Comparison of ENCODE assay signal across 2 cellular contexts in the genomic region with DNA sequence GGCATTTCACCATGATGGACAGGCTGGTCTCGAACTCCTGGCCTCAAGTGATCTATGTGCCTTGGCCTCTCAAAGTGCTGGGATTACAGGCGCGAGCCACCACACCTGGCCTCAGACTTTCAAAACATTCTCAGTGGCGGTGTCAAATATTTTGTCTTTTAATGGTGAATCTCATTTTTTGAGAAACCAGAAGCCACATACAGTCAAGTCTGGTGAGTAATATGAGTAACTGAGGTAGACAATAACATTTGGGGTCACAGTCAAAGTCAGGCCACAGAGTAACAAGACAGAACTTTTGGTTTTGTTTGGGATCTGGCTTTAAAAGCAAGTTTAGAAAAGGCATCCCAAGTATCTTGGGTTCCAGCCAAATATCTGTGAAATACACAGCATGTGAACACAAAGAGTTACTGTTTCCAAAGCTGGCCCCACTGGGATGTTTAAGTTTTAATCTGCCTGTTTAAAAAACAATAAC.
A peak's percentile ranks its signal among the peaks of the same experiment; 100 is the strongest.
TF ChIP-seq lines count a peak whose summit lies in the region.

No MANE protein-coding gene starts in this region.

TF ChIP-seq in GM12878, 131 proteins besides CTCF, POLR2A, EP300 and RAD21 (continues in another document):
- TF ChIP-seq GABPA (IDR thresholded peaks at IDR 0.05; ENCODE audit: low read depth) (no peak), BHLHE40 (IDR thresholded peaks at IDR 0.05; ENCODE audit: borderline replicate concordance in 1 of 2, low read depth in 2 of 2, low read length in 1 of 2) (0 out of 4 replicates have a peak, but pooled peaks of 1 of the 2 experiments have one; percentile 13), MTA3 (IDR thresholded peaks at IDR 0.05; ENCODE audit: borderline replicate concordance, low read length) (peak; percentile 42; the same call in 1 of the 2 replicates), FOS (IDR thresholded peaks at IDR 0.05; ENCODE audit: borderline replicate concordance, extremely low read depth, insufficient read length) (no peak), TBL1XR1 (IDR thresholded peaks at IDR 0.05; ENCODE audit: low read depth, low read length) (0 out of 2 replicates have a peak, but pooled peaks have one; percentile 49), TCF7 (IDR thresholded peaks at IDR 0.05; ENCODE audit: borderline replicate concordance) (no peak), JUNB (IDR thresholded peaks at IDR 0.05) (peak; percentile 54), POLR2AphosphoS2 (IDR thresholded peaks at IDR 0.05; ENCODE audit: low read depth, low read length) (no peak), PAX5 (IDR thresholded peaks at IDR 0.05; ENCODE audit: borderline replicate concordance, low read depth, low read length) (peak; percentile 70; the same call in 1 of the 2 replicates), NR2F1 (conservative IDR thresholded peaks at IDR 0.05) (peak; percentile 67), CBFB (IDR thresholded peaks at IDR 0.05; ENCODE audit: low read depth) (peak; percentile 66), CREB1 (IDR thresholded peaks at IDR 0.05; ENCODE audit: low read depth) (no peak), RUNX3 (IDR thresholded peaks at IDR 0.05; ENCODE audit: low read length) (peak; percentile 93), SUZ12 (IDR thresholded peaks at IDR 0.05; ENCODE audit: unreplicated experiment) (no peak), CEBPB (IDR thresholded peaks at IDR 0.05; ENCODE audit: borderline replicate concordance in 1 of 2, low read depth in 2 of 2, low read length in 2 of 2) (peak in 1 of 2 experiments; percentile 75; a peak in 1 of 4 replicates), CHD1 (IDR thresholded peaks at IDR 0.05; ENCODE audit: low read depth, low read length) (no peak), SMARCA5 (IDR thresholded peaks at IDR 0.05) (no peak)
- TF ChIP-seq, protein P1, sequence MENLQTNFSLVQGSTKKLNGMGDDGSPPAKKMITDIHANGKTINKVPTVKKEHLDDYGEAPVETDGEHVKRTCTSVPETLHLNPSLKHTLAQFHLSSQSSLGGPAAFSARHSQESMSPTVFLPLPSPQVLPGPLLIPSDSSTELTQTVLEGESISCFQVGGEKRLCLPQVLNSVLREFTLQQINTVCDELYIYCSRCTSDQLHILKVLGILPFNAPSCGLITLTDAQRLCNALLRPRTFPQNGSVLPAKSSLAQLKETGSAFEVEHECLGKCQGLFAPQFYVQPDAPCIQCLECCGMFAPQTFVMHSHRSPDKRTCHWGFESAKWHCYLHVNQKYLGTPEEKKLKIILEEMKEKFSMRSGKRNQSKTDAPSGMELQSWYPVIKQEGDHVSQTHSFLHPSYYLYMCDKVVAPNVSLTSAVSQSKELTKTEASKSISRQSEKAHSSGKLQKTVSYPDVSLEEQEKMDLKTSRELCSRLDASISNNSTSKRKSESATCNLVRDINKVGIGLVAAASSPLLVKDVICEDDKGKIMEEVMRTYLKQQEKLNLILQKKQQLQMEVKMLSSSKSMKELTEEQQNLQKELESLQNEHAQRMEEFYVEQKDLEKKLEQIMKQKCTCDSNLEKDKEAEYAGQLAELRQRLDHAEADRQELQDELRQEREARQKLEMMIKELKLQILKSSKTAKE (IDR thresholded peaks at IDR 0.05; ENCODE audit: low read depth, poor library complexity, severe bottlenecking) = peak; percentile 89
- TF ChIP-seq, protein P2, sequence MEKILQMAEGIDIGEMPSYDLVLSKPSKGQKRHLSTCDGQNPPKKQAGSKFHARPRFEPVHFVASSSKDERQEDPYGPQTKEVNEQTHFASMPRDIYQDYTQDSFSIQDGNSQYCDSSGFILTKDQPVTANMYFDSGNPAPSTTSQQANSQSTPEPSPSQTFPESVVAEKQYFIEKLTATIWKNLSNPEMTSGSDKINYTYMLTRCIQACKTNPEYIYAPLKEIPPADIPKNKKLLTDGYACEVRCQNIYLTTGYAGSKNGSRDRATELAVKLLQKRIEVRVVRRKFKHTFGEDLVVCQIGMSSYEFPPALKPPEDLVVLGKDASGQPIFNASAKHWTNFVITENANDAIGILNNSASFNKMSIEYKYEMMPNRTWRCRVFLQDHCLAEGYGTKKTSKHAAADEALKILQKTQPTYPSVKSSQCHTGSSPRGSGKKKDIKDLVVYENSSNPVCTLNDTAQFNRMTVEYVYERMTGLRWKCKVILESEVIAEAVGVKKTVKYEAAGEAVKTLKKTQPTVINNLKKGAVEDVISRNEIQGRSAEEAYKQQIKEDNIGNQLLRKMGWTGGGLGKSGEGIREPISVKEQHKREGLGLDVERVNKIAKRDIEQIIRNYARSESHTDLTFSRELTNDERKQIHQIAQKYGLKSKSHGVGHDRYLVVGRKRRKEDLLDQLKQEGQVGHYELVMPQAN (conservative IDR thresholded peaks at IDR 0.05) = no peak
- TF ChIP-seq, protein P3, sequence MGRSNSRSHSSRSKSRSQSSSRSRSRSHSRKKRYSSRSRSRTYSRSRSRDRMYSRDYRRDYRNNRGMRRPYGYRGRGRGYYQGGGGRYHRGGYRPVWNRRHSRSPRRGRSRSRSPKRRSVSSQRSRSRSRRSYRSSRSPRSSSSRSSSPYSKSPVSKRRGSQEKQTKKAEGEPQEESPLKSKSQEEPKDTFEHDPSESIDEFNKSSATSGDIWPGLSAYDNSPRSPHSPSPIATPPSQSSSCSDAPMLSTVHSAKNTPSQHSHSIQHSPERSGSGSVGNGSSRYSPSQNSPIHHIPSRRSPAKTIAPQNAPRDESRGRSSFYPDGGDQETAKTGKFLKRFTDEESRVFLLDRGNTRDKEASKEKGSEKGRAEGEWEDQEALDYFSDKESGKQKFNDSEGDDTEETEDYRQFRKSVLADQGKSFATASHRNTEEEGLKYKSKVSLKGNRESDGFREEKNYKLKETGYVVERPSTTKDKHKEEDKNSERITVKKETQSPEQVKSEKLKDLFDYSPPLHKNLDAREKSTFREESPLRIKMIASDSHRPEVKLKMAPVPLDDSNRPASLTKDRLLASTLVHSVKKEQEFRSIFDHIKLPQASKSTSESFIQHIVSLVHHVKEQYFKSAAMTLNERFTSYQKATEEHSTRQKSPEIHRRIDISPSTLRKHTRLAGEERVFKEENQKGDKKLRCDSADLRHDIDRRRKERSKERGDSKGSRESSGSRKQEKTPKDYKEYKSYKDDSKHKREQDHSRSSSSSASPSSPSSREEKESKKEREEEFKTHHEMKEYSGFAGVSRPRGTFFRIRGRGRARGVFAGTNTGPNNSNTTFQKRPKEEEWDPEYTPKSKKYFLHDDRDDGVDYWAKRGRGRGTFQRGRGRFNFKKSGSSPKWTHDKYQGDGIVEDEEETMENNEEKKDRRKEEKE (IDR thresholded peaks at IDR 0.05) = no peak
- TF ChIP-seq, protein P4, sequence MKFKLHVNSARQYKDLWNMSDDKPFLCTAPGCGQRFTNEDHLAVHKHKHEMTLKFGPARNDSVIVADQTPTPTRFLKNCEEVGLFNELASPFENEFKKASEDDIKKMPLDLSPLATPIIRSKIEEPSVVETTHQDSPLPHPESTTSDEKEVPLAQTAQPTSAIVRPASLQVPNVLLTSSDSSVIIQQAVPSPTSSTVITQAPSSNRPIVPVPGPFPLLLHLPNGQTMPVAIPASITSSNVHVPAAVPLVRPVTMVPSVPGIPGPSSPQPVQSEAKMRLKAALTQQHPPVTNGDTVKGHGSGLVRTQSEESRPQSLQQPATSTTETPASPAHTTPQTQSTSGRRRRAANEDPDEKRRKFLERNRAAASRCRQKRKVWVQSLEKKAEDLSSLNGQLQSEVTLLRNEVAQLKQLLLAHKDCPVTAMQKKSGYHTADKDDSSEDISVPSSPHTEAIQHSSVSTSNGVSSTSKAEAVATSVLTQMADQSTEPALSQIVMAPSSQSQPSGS (IDR thresholded peaks at IDR 0.05; ENCODE audit: low read length) = peak; percentile 53; the same call in 1 of the 2 replicates

TF ChIP-seq in GM23338, 12 proteins besides CTCF, POLR2A, EP300 and RAD21:
- TF ChIP-seq JUNB (IDR thresholded peaks at IDR 0.05; ENCODE audit: unreplicated experiment) = no peak
- TF ChIP-seq STAT1 (IDR thresholded peaks at IDR 0.05; ENCODE audit: unreplicated experiment) = no peak
- TF ChIP-seq NANOG (IDR thresholded peaks at IDR 0.05; ENCODE audit: borderline replicate concordance) = no peak
- no peak for TF ChIP-seq POLR2AphosphoS5 (IDR thresholded peaks at IDR 0.05; ENCODE audit: low read depth)
- no peak for TF ChIP-seq EZH2 (IDR thresholded peaks at IDR 0.05; ENCODE audit: low read depth, unreplicated experiment)
- TF ChIP-seq CREB1 (CRISPR knock-in tag; IDR thresholded peaks at IDR 0.05; ENCODE audit: low read depth) = no peak
- no peak for TF ChIP-seq ZNF331 (CRISPR knock-in tag; IDR thresholded peaks at IDR 0.05; ENCODE audit: low read depth)
- TF ChIP-seq, protein P5, sequence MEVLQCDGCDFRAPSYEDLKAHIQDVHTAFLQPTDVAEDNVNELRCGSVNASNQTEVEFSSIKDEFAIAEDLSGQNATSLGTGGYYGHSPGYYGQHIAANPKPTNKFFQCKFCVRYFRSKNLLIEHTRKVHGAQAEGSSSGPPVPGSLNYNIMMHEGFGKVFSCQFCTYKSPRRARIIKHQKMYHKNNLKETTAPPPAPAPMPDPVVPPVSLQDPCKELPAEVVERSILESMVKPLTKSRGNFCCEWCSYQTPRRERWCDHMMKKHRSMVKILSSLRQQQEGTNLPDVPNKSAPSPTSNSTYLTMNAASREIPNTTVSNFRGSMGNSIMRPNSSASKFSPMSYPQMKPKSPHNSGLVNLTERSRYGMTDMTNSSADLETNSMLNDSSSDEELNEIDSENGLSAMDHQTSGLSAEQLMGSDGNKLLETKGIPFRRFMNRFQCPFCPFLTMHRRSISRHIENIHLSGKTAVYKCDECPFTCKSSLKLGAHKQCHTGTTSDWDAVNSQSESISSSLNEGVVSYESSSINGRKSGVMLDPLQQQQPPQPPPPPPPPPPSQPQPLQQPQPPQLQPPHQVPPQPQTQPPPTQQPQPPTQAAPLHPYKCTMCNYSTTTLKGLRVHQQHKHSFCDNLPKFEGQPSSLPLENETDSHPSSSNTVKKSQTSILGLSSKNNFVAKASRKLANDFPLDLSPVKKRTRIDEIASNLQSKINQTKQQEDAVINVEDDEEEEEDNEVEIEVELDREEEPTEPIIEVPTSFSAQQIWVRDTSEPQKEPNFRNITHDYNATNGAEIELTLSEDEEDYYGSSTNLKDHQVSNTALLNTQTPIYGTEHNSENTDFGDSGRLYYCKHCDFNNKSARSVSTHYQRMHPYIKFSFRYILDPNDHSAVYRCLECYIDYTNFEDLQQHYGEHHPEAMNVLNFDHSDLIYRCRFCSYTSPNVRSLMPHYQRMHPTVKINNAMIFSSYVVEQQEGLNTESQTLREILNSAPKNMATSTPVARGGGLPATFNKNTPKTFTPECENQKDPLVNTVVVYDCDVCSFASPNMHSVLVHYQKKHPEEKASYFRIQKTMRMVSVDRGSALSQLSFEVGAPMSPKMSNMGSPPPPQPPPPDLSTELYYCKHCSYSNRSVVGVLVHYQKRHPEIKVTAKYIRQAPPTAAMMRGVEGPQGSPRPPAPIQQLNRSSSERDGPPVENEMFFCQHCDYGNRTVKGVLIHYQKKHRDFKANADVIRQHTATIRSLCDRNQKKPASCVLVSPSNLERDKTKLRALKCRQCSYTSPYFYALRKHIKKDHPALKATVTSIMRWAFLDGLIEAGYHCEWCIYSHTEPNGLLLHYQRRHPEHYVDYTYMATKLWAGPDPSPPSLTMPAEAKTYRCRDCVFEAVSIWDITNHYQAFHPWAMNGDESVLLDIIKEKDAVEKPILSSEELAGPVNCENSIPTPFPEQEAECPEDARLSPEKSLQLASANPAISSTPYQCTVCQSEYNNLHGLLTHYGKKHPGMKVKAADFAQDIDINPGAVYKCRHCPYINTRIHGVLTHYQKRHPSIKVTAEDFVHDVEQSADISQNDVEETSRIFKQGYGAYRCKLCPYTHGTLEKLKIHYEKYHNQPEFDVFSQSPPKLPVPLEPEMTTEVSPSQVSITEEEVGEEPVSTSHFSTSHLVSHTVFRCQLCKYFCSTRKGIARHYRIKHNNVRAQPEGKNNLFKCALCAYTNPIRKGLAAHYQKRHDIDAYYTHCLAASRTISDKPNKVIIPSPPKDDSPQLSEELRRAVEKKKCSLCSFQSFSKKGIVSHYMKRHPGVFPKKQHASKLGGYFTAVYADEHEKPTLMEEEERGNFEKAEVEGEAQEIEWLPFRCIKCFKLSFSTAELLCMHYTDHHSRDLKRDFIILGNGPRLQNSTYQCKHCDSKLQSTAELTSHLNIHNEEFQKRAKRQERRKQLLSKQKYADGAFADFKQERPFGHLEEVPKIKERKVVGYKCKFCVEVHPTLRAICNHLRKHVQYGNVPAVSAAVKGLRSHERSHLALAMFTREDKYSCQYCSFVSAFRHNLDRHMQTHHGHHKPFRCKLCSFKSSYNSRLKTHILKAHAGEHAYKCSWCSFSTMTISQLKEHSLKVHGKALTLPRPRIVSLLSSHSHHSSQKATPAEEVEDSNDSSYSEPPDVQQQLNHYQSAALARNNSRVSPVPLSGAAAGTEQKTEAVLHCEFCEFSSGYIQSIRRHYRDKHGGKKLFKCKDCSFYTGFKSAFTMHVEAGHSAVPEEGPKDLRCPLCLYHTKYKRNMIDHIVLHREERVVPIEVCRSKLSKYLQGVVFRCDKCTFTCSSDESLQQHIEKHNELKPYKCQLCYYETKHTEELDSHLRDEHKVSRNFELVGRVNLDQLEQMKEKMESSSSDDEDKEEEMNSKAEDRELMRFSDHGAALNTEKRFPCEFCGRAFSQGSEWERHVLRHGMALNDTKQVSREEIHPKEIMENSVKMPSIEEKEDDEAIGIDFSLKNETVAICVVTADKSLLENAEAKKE (CRISPR knock-in tag; IDR thresholded peaks at IDR 0.05) = no peak
- TF ChIP-seq, protein P6, sequence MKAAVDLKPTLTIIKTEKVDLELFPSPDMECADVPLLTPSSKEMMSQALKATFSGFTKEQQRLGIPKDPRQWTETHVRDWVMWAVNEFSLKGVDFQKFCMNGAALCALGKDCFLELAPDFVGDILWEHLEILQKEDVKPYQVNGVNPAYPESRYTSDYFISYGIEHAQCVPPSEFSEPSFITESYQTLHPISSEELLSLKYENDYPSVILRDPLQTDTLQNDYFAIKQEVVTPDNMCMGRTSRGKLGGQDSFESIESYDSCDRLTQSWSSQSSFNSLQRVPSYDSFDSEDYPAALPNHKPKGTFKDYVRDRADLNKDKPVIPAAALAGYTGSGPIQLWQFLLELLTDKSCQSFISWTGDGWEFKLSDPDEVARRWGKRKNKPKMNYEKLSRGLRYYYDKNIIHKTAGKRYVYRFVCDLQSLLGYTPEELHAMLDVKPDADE (IDR thresholded peaks at IDR 0.05) = no peak
- no peak for TF ChIP-seq ZNF114 (CRISPR knock-in tag; IDR thresholded peaks at IDR 0.05)
- TF ChIP-seq EZH2phosphoT487 (IDR thresholded peaks at IDR 0.05; ENCODE audit: unreplicated experiment) = no peak
- TF ChIP-seq, protein P7, sequence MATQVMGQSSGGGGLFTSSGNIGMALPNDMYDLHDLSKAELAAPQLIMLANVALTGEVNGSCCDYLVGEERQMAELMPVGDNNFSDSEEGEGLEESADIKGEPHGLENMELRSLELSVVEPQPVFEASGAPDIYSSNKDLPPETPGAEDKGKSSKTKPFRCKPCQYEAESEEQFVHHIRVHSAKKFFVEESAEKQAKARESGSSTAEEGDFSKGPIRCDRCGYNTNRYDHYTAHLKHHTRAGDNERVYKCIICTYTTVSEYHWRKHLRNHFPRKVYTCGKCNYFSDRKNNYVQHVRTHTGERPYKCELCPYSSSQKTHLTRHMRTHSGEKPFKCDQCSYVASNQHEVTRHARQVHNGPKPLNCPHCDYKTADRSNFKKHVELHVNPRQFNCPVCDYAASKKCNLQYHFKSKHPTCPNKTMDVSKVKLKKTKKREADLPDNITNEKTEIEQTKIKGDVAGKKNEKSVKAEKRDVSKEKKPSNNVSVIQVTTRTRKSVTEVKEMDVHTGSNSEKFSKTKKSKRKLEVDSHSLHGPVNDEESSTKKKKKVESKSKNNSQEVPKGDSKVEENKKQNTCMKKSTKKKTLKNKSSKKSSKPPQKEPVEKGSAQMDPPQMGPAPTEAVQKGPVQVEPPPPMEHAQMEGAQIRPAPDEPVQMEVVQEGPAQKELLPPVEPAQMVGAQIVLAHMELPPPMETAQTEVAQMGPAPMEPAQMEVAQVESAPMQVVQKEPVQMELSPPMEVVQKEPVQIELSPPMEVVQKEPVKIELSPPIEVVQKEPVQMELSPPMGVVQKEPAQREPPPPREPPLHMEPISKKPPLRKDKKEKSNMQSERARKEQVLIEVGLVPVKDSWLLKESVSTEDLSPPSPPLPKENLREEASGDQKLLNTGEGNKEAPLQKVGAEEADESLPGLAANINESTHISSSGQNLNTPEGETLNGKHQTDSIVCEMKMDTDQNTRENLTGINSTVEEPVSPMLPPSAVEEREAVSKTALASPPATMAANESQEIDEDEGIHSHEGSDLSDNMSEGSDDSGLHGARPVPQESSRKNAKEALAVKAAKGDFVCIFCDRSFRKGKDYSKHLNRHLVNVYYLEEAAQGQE (IDR thresholded peaks at IDR 0.05; ENCODE audit: unreplicated experiment) = no peak
